Comparison of ENCODE assay signal across 8 cellular contexts in the genomic region with DNA sequence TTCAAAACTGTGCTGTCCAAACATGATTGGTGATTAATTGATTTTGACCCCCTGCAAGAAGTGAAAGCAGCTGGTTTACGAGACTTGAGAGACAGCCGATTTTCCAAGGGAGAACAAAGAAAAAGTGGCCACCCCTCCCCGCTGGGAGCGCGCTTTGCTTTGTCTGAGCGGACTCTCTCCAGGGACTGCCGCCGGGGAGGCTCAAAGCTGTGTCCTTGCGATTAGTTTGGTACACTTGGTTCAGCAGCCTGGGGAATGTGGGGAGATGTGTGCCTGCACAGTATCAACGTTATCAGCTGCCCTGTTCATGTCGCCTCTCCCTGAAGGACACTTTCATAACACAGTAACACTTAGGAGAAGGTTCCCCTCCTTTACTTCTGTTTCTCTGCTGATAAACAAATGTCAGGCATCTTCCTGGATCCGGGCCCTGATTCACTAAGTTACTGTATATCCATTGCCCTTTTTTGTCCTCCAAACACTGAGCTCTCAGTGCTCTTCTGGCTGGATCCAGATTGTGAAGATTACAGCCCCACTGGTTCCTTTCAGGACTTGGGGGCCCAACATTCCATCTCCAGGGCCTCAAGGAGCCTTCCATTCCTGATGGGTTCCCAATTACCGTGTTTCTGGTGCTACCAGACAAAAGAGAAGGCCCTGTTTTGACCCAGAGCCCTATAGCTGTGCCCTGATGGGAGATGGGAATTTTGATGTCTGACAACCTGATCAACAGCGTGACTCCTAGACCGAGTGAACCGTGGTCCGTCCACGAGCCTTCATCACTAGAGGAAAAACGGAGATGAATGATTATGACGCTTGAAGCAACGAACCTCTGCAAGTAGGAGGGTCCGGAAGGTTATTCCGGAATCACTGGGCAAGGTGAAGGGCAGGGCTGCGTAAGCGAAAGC. TPM values are rescaled to one million over a fixed set of nuclear protein-coding genes. Genes with fewer than 3 reads are reported as not detected.
A peak's percentile ranks its signal among the peaks of the same experiment; 100 is the strongest.
DNase-seq lines count a peak whose midpoint lies in the region; ATAC-seq lines count a peak whose summit lies in the region.

No MANE protein-coding gene starts in this region.

- H2BK120ac ChIP-seq in trophoblast cell (ENCODE audit: insufficient read depth, low read length, poor library complexity), result no peak overlapping the region

- H4K91ac ChIP-seq in trophoblast cell (ENCODE audit: low read depth, low read length), result peak overlapping the region; percentile 31

- no peak overlapping the region for H3K14ac ChIP-seq in trophoblast cell (ENCODE audit: low read length)

- H3K9me3 ChIP-seq in trophoblast cell (ENCODE audit: insufficient read depth, low read depth, low read length), result no peaks in the 10 kb centered on the region

- peaks cover 10% of the 10 kb centered on the region for H3K27me3 Mint-ChIP-seq in activated CD8-positive, alpha-beta T cell treated with anti-CD3 and anti-CD28 coated beads, Interleukin-2, amount 10 ng/mL, durations not matched to agents 7 days and 5 days (ENCODE audit: low read depth)

- H3K27ac ChIP-seq in trophoblast cell (ENCODE audit: low read depth, low read length), result peak overlapping the region; percentile 9

- CTCF ChIA-PET in activated CD8-positive, alpha-beta T cell treated with anti-CD3 and anti-CD28 coated beads, Interleukin-2, amount 10 ng/mL, durations not matched to agents 7 days and 5 days (lab: Charles Lee), result interaction anchor here (1.1 to 4.2 kb wide), 7 partner anchors 11 to 169 kb away, joined by 3 to 34 read pairs (median 4); partner anchors contain the start of gene LMBR1L

- intact Hi-C loops in left cardiac atrium (cut with DNase I), result loop anchor here in 1 of 2 donors (10.0 kb wide), 2 partner anchors 48 to 148 kb away; partner anchors contain the start of gene TUBA1A

- no peak overlapping the region for H3K18ac ChIP-seq in trophoblast cell (ENCODE audit: low read length)

- H3K79me1 ChIP-seq in trophoblast cell (ENCODE audit: low read length), result peaks cover 5% of the 10 kb centered on the region

- no peak overlapping the region for H3K4me2 ChIP-seq in trophoblast cell (ENCODE audit: low read length)

- no peak overlapping the region for H2BK12ac ChIP-seq in trophoblast cell (ENCODE audit: low read length)

- H3K4ac ChIP-seq in trophoblast cell (ENCODE audit: low read depth, low read length), result no peak overlapping the region

- H4K8ac ChIP-seq in trophoblast cell (ENCODE audit: low read depth, low read length), result peak overlapping the region; percentile 59

- H3K23ac ChIP-seq in trophoblast cell (ENCODE audit: low read length), result no peak overlapping the region

- H4K12ac ChIP-seq in trophoblast cell (ENCODE audit: low read depth, low read length), result peak overlapping the region; percentile 24

- peaks cover 2 to 4% of the 10 kb centered on the region in 2 experiments for H3K4me1 ChIP-seq in trophoblast cell (ENCODE audit: control insufficient read depth in 1 of 2, insufficient read depth in 2 of 2, low read length in 2 of 2)

- no peak overlapping the region for H3K9ac ChIP-seq in trophoblast cell (ENCODE audit: low read length)

- no peak overlapping the region for H2AK5ac ChIP-seq in trophoblast cell (ENCODE audit: low read length)

- no peaks in the 10 kb centered on the region for H3K36me3 Mint-ChIP-seq in activated CD8-positive, alpha-beta T cell treated with anti-CD3 and anti-CD28 coated beads, Interleukin-2, amount 10 ng/mL, durations not matched to agents 7 days and 5 days (ENCODE audit: low read depth)

- H3K9me3 Mint-ChIP-seq in activated CD8-positive, alpha-beta T cell treated with anti-CD3 and anti-CD28 coated beads, Interleukin-2, amount 10 ng/mL, durations not matched to agents 7 days and 5 days (ENCODE audit: insufficient read depth), result no peaks in the 10 kb centered on the region

- no peak overlapping the region for H3K4me3 Mint-ChIP-seq in activated CD8-positive, alpha-beta T cell treated with anti-CD3 and anti-CD28 coated beads, Interleukin-2, amount 10 ng/mL, durations not matched to agents 7 days and 5 days

- H3K4me3 ChIP-seq in trophoblast cell (ENCODE audit: low read depth, low read length), result no peak overlapping the region

- ATAC-seq in activated CD8-positive, alpha-beta T cell treated with anti-CD3 and anti-CD28 coated beads, Interleukin-2, amount 10 ng/mL, durations not matched to agents 7 days and 5 days, result no peak
- ATAC-seq in left cardiac atrium (peak; percentile 46 to 51), GM19324 (IDR thresholded peaks at IDR 0.05; ENCODE audit: low FRiP score, unreplicated experiment) (no peak), GM21576 (IDR thresholded peaks at IDR 0.05; ENCODE audit: unreplicated experiment) (no peak)

- POLR2A ChIA-PET in activated CD8-positive, alpha-beta T cell treated with anti-CD3 and anti-CD28 coated beads, Interleukin-2, amount 10 ng/mL, durations not matched to agents 7 days and 5 days (lab: Charles Lee), result interaction anchor here (2.1 to 4.1 kb wide), 2 partner anchors 44 to 102 kb away, joined by 11 to 16 read pairs; partner anchors contain the start of genes TUBA1A and TUBA1B

- peaks cover 21% of the 10 kb centered on the region for H3K4me1 Mint-ChIP-seq in activated CD8-positive, alpha-beta T cell treated with anti-CD3 and anti-CD28 coated beads, Interleukin-2, amount 10 ng/mL, durations not matched to agents 7 days and 5 days (ENCODE audit: low read depth)

- no peaks in the 10 kb centered on the region for H3K27me3 ChIP-seq in trophoblast cell (ENCODE audit: insufficient read depth, low read length)

- peak overlapping the region; percentile 42 for H2AFZ ChIP-seq in trophoblast cell (ENCODE audit: insufficient read depth, low read length, poor library complexity)

- peak overlapping the region; percentile 29 for H3K27ac Mint-ChIP-seq in activated CD8-positive, alpha-beta T cell treated with anti-CD3 and anti-CD28 coated beads, Interleukin-2, amount 10 ng/mL, durations not matched to agents 7 days and 5 days

- no peaks in the 10 kb centered on the region for H3K79me2 ChIP-seq in trophoblast cell (ENCODE audit: control insufficient read depth, insufficient read depth, low read length, poor library complexity)

- no peaks in the 10 kb centered on the region for H3K36me3 ChIP-seq in trophoblast cell (ENCODE audit: control insufficient read depth in 1 of 2, insufficient read depth in 2 of 2, low read length in 2 of 2)

- H2BK5ac ChIP-seq in trophoblast cell (ENCODE audit: low read depth, low read length, poor library complexity), result no peak overlapping the region

- no CpG with 5 or more reads among the region's 25 CpGs for WGBS in trophoblast cell (ENCODE audit: extremely low coverage, insufficient coverage, insufficient read length)

- DNase-seq in D341Med (ENCODE audit: low spot score) (peak; percentile 82), NCI-H1436 (lab: John Stamatoyannopoulos, UW) (peak; percentile 88), left cardiac atrium (peak; percentile 68), trophoblast cell (no peak), germinal center (ENCODE audit: low spot score) (no peak)
- no peak for DNase-seq in activated CD8-positive, alpha-beta T cell treated with anti-CD3 and anti-CD28 coated beads, Interleukin-2, amount 10 ng/mL, durations not matched to agents 7 days and 5 days

RNA-seq across cellular contexts. Expression of gene TUBA1C, which starts 31.7 kb away (rescaled TPM):
- 100 to 1,000 TPM; 308 to 324 TPM for total RNA-seq in activated CD8-positive, alpha-beta T cell treated with anti-CD3 and anti-CD28 coated beads, Interleukin-2, amount 10 ng/mL, durations not matched to agents 7 days and 5 days
- total RNA-seq in left cardiac atrium, result 10 to 100 TPM; 68.0 to 99.9 TPM
- 999 and 1,017 TPM in 2 replicates for polyA plus RNA-seq in trophoblast cell (2013)

RNA-seq across cellular contexts. Expression of gene TUBA1A, which starts 44.3 kb away (rescaled TPM):
- 100 to 1,000 TPM; 117 to 120 TPM for total RNA-seq in activated CD8-positive, alpha-beta T cell treated with anti-CD3 and anti-CD28 coated beads, Interleukin-2, amount 10 ng/mL, durations not matched to agents 7 days and 5 days
- 100 to 1,000 TPM; 119 to 134 TPM for total RNA-seq in left cardiac atrium
- polyA plus RNA-seq in trophoblast cell (2013), result 395 and 404 TPM in 2 replicates

Comparison
In these comparisons a context has a peak if more than half of its experiments do, and no peak if none do; other contexts are left out.
1. DNase-seq: peak in D341Med (single experiment), NCI-H1436 (single experiment) and left cardiac atrium (single experiment); none in activated CD8-positive, alpha-beta T cell treated with anti-CD3 and anti-CD28 coated beads, Interleukin-2, amount 10 ng/mL, durations not matched to agents 7 days and 5 days (single experiment), trophoblast cell (0 of 2) and germinal center (single experiment).
2. ATAC-seq: peak in left cardiac atrium (2 of 2); none in activated CD8-positive, alpha-beta T cell treated with anti-CD3 and anti-CD28 coated beads, Interleukin-2, amount 10 ng/mL, durations not matched to agents 7 days and 5 days (single experiment), GM19324 (single experiment) and GM21576 (single experiment).